In the genomic region with DNA sequence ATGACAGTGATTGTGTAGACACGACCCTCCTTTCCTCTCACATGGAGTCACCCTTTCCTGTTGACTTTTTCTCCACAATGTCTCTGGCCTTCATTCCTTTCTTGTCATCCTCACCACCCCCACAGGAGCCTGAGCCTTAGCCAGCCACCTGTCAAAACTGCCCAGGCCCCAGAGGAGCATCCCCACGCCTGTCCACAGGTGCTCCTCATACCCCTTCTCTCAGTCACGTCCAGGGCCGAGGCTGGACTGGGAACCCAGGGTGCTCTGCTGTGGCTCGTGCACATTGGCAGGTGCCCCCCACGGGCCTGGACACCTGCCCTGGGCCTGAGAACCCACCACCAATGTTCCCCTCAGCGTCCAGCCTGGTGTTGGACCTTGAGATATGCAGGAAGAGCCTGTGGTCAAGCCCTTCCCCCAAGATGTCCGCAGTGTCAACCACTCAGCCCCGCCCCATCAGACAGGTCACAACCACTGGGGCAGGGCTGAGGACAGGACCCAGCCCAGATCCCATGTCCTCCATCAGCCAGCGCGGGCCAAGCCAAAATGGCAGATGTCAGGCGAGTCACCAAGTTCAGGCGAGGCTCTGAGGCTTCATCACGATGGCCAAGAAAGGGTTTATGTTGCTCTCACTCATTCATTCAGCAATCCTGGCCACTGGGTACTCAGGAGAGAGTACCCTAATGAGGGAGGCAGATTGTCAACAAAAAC, we compare ENCODE assay signal across 8 cellular contexts.
DNase-seq lines count a peak whose midpoint lies in the region; ATAC-seq and TF ChIP-seq lines count a peak whose summit lies in the region.

No MANE protein-coding gene starts in this region.

- no peak overlapping the region for H3K4me3 Mint-ChIP-seq in activated CD8-positive, alpha-beta T cell treated with anti-CD3 and anti-CD28 coated beads, Interleukin-2, amount 10 ng/mL, durations not matched to agents 7 days and 5 days
- H3K4me3 Mint-ChIP-seq in activated CD8-positive, alpha-beta T cell treated with anti-CD3 and anti-CD28 coated beads for 36 hours, result no peak overlapping the region
- no peak overlapping the region for H3K4me3 Mint-ChIP-seq in brain
- no peak overlapping the region for H3K4me3 Mint-ChIP-seq in mesothelial cell of epicardium

- H3K27ac ChIP-seq in thyroid gland, result peak overlapping the region; percentile 74 to 90 (median 87)

- intact Hi-C loops in activated CD8-positive, alpha-beta T cell treated with anti-CD3 and anti-CD28 coated beads for 36 hours (cut with micrococcal nuclease), result no loop called here
- intact Hi-C loops in thyroid gland (cut with DNase I) (no loop called here), posterior vena cava (cut with DNase I) (no loop called here)

- H3K4me1 ChIP-seq in thyroid gland, result peaks cover 54 to 79% of the 10 kb centered on the region in 2 donors

- H3K36me3 ChIP-seq in thyroid gland, result no peaks in the 10 kb centered on the region

- no peak for DNase-seq in activated CD8-positive, alpha-beta T cell treated with anti-CD3 and anti-CD28 coated beads, Interleukin-2, amount 10 ng/mL, durations not matched to agents 7 days and 5 days
- no peak for DNase-seq in activated CD8-positive, alpha-beta T cell treated with anti-CD3 and anti-CD28 coated beads for 36 hours
- DNase-seq in mesothelial cell of epicardium (ENCODE audit: low spot score in 2 of 2, unreplicated experiment in 2 of 2) (no peak), thyroid gland (no peak), posterior vena cava (ENCODE audit: low spot score) (no peak)

- POLR2A ChIA-PET in activated CD8-positive, alpha-beta T cell treated with anti-CD3 and anti-CD28 coated beads, Interleukin-2, amount 10 ng/mL, durations not matched to agents 7 days and 5 days (lab: Charles Lee), result no interaction called here
- POLR2A ChIA-PET in activated CD8-positive, alpha-beta T cell treated with anti-CD3 and anti-CD28 coated beads for 36 hours (lab: Charles Lee), result no interaction called here

- WGBS in thyroid gland, 2 donors, result 72 to 82% methylated on average over 8 to 14 of the region's 14 CpGs

- peak overlapping the region; percentile 73 for H3K27ac Mint-ChIP-seq in activated CD8-positive, alpha-beta T cell treated with anti-CD3 and anti-CD28 coated beads, Interleukin-2, amount 10 ng/mL, durations not matched to agents 7 days and 5 days
- no peak overlapping the region for H3K27ac Mint-ChIP-seq in activated CD8-positive, alpha-beta T cell treated with anti-CD3 and anti-CD28 coated beads for 36 hours
- peak overlapping the region; percentile 53 to 92 (median 87) for H3K27ac Mint-ChIP-seq in brain
- peak overlapping the region; percentile 91 for H3K27ac Mint-ChIP-seq in mesothelial cell of epicardium

- H3K4me3 ChIP-seq in thyroid gland (replicated peaks in 1 of 3), result no peak overlapping the region

- H3K27me3 ChIP-seq in thyroid gland, result no peaks in the 10 kb centered on the region

- H3K9me3 ChIP-seq in thyroid gland, result no peaks in the 10 kb centered on the region

- CTCF ChIA-PET in activated CD8-positive, alpha-beta T cell treated with anti-CD3 and anti-CD28 coated beads, Interleukin-2, amount 10 ng/mL, durations not matched to agents 7 days and 5 days (lab: Charles Lee), result no interaction called here
- CTCF ChIA-PET in activated CD8-positive, alpha-beta T cell treated with anti-CD3 and anti-CD28 coated beads for 36 hours (lab: Charles Lee), result no interaction called here

- no peaks in the 10 kb centered on the region for H3K9me3 Mint-ChIP-seq in activated CD8-positive, alpha-beta T cell treated with anti-CD3 and anti-CD28 coated beads, Interleukin-2, amount 10 ng/mL, durations not matched to agents 7 days and 5 days (ENCODE audit: insufficient read depth)
- H3K9me3 Mint-ChIP-seq in activated CD8-positive, alpha-beta T cell treated with anti-CD3 and anti-CD28 coated beads for 36 hours, result no peaks in the 10 kb centered on the region
- H3K9me3 Mint-ChIP-seq in brain, result no peaks in the 10 kb centered on the region
- H3K9me3 Mint-ChIP-seq in mesothelial cell of epicardium, result no peaks in the 10 kb centered on the region

- H3K4me1 Mint-ChIP-seq in activated CD8-positive, alpha-beta T cell treated with anti-CD3 and anti-CD28 coated beads, Interleukin-2, amount 10 ng/mL, durations not matched to agents 7 days and 5 days (ENCODE audit: low read depth), result peaks cover 60% of the 10 kb centered on the region
- H3K4me1 Mint-ChIP-seq in activated CD8-positive, alpha-beta T cell treated with anti-CD3 and anti-CD28 coated beads for 36 hours (ENCODE audit: low read depth), result no peaks in the 10 kb centered on the region
- peaks cover 50% of the 10 kb centered on the region for H3K4me1 Mint-ChIP-seq in brain
- H3K4me1 Mint-ChIP-seq in mesothelial cell of epicardium, result peaks cover 17% of the 10 kb centered on the region

- no peak for ATAC-seq in activated CD8-positive, alpha-beta T cell treated with anti-CD3 and anti-CD28 coated beads, Interleukin-2, amount 10 ng/mL, durations not matched to agents 7 days and 5 days
- ATAC-seq in activated CD8-positive, alpha-beta T cell treated with anti-CD3 and anti-CD28 coated beads for 36 hours, result no peak
- ATAC-seq in GM18907 (IDR thresholded peaks at IDR 0.05; ENCODE audit: unreplicated experiment) (no peak), HG03432 (IDR thresholded peaks at IDR 0.05; ENCODE audit: unreplicated experiment) (no peak)

- peaks cover 24% of the 10 kb centered on the region for H3K36me3 Mint-ChIP-seq in activated CD8-positive, alpha-beta T cell treated with anti-CD3 and anti-CD28 coated beads, Interleukin-2, amount 10 ng/mL, durations not matched to agents 7 days and 5 days (ENCODE audit: low read depth)
- no peaks in the 10 kb centered on the region for H3K36me3 Mint-ChIP-seq in activated CD8-positive, alpha-beta T cell treated with anti-CD3 and anti-CD28 coated beads for 36 hours (ENCODE audit: low read depth)
- H3K36me3 Mint-ChIP-seq in brain (peaks cover 10% of the 10 kb centered on the region), mesothelial cell of epicardium (peaks cover 8% of the 10 kb centered on the region)

- TF ChIP-seq CTCF in activated CD8-positive, alpha-beta T cell treated with anti-CD3 and anti-CD28 coated beads for 36 hours (IDR thresholded peaks at IDR 0.05), result no peak
- TF ChIP-seq CTCF in brain (conservative IDR thresholded peaks at IDR 0.05) (no peak), mesothelial cell of epicardium (IDR thresholded peaks at IDR 0.05; ENCODE audit: unreplicated experiment) (no peak), thyroid gland (IDR thresholded peaks at IDR 0.05) (no peak)

- no peak for TF ChIP-seq POLR2A in thyroid gland (IDR thresholded peaks at IDR 0.05)

- no peaks in the 10 kb centered on the region for H3K27me3 Mint-ChIP-seq in activated CD8-positive, alpha-beta T cell treated with anti-CD3 and anti-CD28 coated beads, Interleukin-2, amount 10 ng/mL, durations not matched to agents 7 days and 5 days (ENCODE audit: low read depth)
- H3K27me3 Mint-ChIP-seq in activated CD8-positive, alpha-beta T cell treated with anti-CD3 and anti-CD28 coated beads for 36 hours, result no peaks in the 10 kb centered on the region
- no peaks in the 10 kb centered on the region for H3K27me3 Mint-ChIP-seq in brain
- H3K27me3 Mint-ChIP-seq in mesothelial cell of epicardium (ENCODE audit: low read depth), result no peaks in the 10 kb centered on the region
